Comparison of ENCODE assay signal across 22 cellular contexts in genomic region chr13:109767023-109767422, GRCh38.
"Had no signal": no experiment of that assay in that cellular context is flagged by ENCODE, and none has a peak within 500 bp of the region (broad histone marks: within the 10 kb centered on the region; RNA-seq: fewer than 3 reads in every experiment).

No MANE protein-coding gene starts in this region.

- H3K4me1 ChIP-seq: pancreas had no signal

- FAIRE-seq: colon, endometrium, pancreas, TTC549 had no signal

- ATAC-seq: activated CD4-positive, alpha-beta T cell treated with anti-CD3 and anti-CD28 coated beads for 36 hours; activated CD8-positive, alpha-beta memory T cell treated with anti-CD3 and anti-CD28 coated beads, Interleukin-2, amount 10 ng/mL, durations not matched to agents 7 days and 5 days; gastroesophageal sphincter; naive thymus-derived CD4-positive, alpha-beta T cell; stimulated activated naive CD8-positive, alpha-beta T cell treated with anti-CD3 and anti-CD28 coated beads, Interleukin-15, Interleukin-2, amounts not matched to agents 100 U/mL and 50 U/mL, for 24 hours had no signal

- H3K36me3 ChIP-seq: neural progenitor cell had no signal

- H3K9me3 ChIP-seq: gastroesophageal sphincter, heart right ventricle, left ventricle myocardium inferior, pancreas, suprapubic skin, transverse colon, vagina had no signal

- H3K27ac ChIP-seq: gastroesophageal sphincter, heart right ventricle, left ventricle myocardium inferior, neural progenitor cell, pancreas, suprapubic skin, transverse colon, vagina had no signal

- H3K27me3 ChIP-seq: gastroesophageal sphincter, heart right ventricle, neural progenitor cell, pancreas, suprapubic skin, transverse colon, vagina had no signal

- DNase-seq: activated CD4-positive, alpha-beta memory T cell treated with anti-CD3 and anti-CD28 coated beads for 36 hours; activated CD4-positive, alpha-beta T cell treated with anti-CD3 and anti-CD28 coated beads for 36 hours; activated CD8-positive, alpha-beta memory T cell treated with anti-CD3 and anti-CD28 coated beads, Interleukin-2, amount 10 ng/mL, durations not matched to agents 7 days and 5 days; activated naive CD8-positive, alpha-beta T cell treated with anti-CD3 and anti-CD28 coated beads for 36 hours; amygdala; caudate nucleus; erythroblast; heart right ventricle; left ventricle myocardium inferior; naive thymus-derived CD4-positive, alpha-beta T cell; pancreas; stimulated activated CD4-positive, alpha-beta T cell treated with anti-CD3 and anti-CD28 coated beads, Interleukin-12 subunit alpha, Interleukin-12 subunit beta, amount 100 ng/mL, for 4 hours; stimulated activated CD4-positive, alpha-beta T cell treated with anti-CD3 and anti-CD28 coated beads, Interleukin-1b, Interleukin-23, amount 100 ng/mL, for 48 hours; stimulated activated naive CD8-positive, alpha-beta T cell treated with anti-CD3 and anti-CD28 coated beads, Interleukin-15, Interleukin-2, amounts not matched to agents 100 U/mL and 50 U/mL, for 24 hours; transverse colon had no signal

- H3K9ac ChIP-seq: neural progenitor cell had no signal

- H2AFZ ChIP-seq: neural progenitor cell had no signal

- H3K4me2 ChIP-seq: neural progenitor cell had no signal

- H3K4me3 ChIP-seq: gastroesophageal sphincter, heart right ventricle, left ventricle myocardium inferior, neural progenitor cell, pancreas, suprapubic skin, transverse colon, vagina had no signal
